In the genomic region with DNA sequence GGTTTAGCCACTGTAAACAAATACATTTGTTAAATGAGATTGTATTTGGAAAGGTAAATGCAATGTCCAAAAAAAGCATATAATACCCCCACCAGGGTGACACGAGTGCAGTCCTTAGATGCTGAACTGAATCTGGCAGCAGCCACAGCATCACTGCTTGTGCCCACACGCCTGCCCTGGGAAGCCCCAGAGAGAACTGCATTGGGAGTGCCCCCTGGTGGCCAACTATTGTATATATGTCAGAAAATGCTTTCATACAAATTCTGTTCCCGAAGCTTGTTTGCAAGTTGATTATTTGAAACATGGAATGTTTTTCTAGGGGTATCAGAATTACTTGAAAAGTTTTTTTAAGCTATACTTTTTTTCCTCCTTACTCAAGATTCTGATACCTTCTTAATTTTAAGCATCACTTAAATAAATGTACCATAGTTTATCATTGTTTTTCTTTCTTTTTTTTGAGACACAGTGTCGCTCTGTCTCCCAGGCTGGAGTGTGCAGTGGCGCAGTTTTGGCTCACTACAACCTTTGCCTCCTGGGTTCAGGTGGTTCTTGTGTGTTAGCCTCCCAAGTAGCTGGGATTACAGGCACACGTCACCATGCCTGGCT, we compare ENCODE assay signal across 8 cellular contexts. TPM values are rescaled to one million over a fixed set of nuclear protein-coding genes. Genes with fewer than 3 reads are reported as not detected.
DNase-seq lines count a peak whose midpoint lies in the region; ATAC-seq and TF ChIP-seq lines count a peak whose summit lies in the region.

No MANE protein-coding gene starts in this region.

- H3K27me3 ChIP-seq in lung (ENCODE audit: control insufficient read depth, insufficient read depth), result no peaks in the 10 kb centered on the region

- no peak overlapping the region for H3K27ac ChIP-seq in lung (ENCODE audit: low read depth in 1 of 2, low read length in 1 of 2)

- DNase-seq in COLO829 (ENCODE audit: low spot score) (peak; percentile 84), NCI-H748 treated with DMSO at 0.1 percent for 48 hours (lab: John Stamatoyannopoulos, UW) (peak; percentile 72), dermis blood vessel endothelial cell (peak; percentile 84), lung (ENCODE audit: low spot score) (peak; percentile 81)
- DNase-seq in activated CD4-positive, alpha-beta T cell treated with anti-CD3 and anti-CD28 coated beads, Interleukin-2, amount 50 U/mL, for 1 hour, result peak; percentile 84
- DNase-seq in stimulated activated CD8-positive, alpha-beta memory T cell treated with anti-CD3 and anti-CD28 coated beads, Interleukin-15, amount 100 ng/mL, for 48 hours (ENCODE audit: low read depth in 2 of 2), result peak; percentile 58 to 63

- H3K4me3 ChIP-seq in lung, result no peak overlapping the region

- ATAC-seq in GM19438 (IDR thresholded peaks at IDR 0.05; ENCODE audit: low read depth, unreplicated experiment) (peak; percentile 85), HG03460 (IDR thresholded peaks at IDR 0.05; ENCODE audit: unreplicated experiment) (peak; percentile 86), lung (ENCODE audit: insufficient read depth, low FRiP score) (peak; percentile 66)

- no peaks in the 10 kb centered on the region for H3K4me1 ChIP-seq in lung (ENCODE audit: control insufficient read depth in 2 of 2, insufficient read depth in 2 of 2, low read length in 2 of 2)

- TF ChIP-seq CTCF in lung (IDR thresholded peaks at IDR 0.05; ENCODE audit: control extremely low read depth, extremely low read depth), result peak; percentile 55

- 39 to 53% methylated on average over 6 of the region's 6 CpGs for WGBS in lung, 2 donors

- H3K9me3 ChIP-seq in lung (ENCODE audit: control insufficient read depth in 2 of 2, insufficient read depth in 1 of 2, low read length in 1 of 2), result no peaks in the 10 kb centered on the region

- peaks cover 2 to 7% of the 10 kb centered on the region in 2 donors for H3K36me3 ChIP-seq in lung (ENCODE audit: control insufficient read depth in 2 of 2, insufficient read depth in 2 of 2, low read length in 2 of 2)

RNA-seq across cellular contexts. Expression of gene LANCL2, which starts 50.1 kb away (rescaled TPM):
- 14.0 and 26.3 TPM in 2 replicates for total RNA-seq in dermis blood vessel endothelial cell
- total RNA-seq in lung, result 10 to 100 TPM; 13.6 to 14.4 TPM
- polyA plus RNA-seq in lung, result 1 to 10 TPM; 6.3 TPM
